1 cellular context compared by ENCODE assay signal in genomic region chr6:157381631-157382621, GRCh38.
TF ChIP-seq lines count a peak whose summit lies in the region.

No MANE protein-coding gene starts in this region.

TF ChIP-seq in HepG2, 621 proteins besides CTCF, POLR2A, EP300 and RAD21 (continued from another document and continues in another):
- TF ChIP-seq ZNF639 (CRISPR knock-in tag; conservative IDR thresholded peaks at IDR 0.05) (no peak), ZKSCAN5 (CRISPR knock-in tag; IDR thresholded peaks at IDR 0.05) (no peak), ZNF503 (CRISPR knock-in tag; IDR thresholded peaks at IDR 0.05) (no peak), ZNF34 (CRISPR knock-in tag; IDR thresholded peaks at IDR 0.05; ENCODE audit: borderline replicate concordance) (no peak), AKNA (CRISPR knock-in tag; IDR thresholded peaks at IDR 0.05; ENCODE audit: borderline replicate concordance) (no peak), RBM22 (optimal IDR thresholded peaks at IDR 0.05; ENCODE audit: low read length) (no peak), ATF4 (CRISPR knock-in tag; IDR thresholded peaks at IDR 0.05) (no peak), BRF2 (CRISPR knock-in tag; IDR thresholded peaks at IDR 0.05) (no peak), TRAFD1 (CRISPR knock-in tag; IDR thresholded peaks at IDR 0.05; ENCODE audit: borderline replicate concordance) (no peak), CC2D1A (CRISPR knock-in tag; IDR thresholded peaks at IDR 0.05) (no peak), TFAP4 (IDR thresholded peaks at IDR 0.05; ENCODE audit: borderline replicate concordance, low read depth) (no peak), ZNF446 (CRISPR knock-in tag; IDR thresholded peaks at IDR 0.05) (no peak), SRSF1 (optimal IDR thresholded peaks at IDR 0.05; ENCODE audit: low read depth, low read length) (peak; percentile 70), ZNF883 (CRISPR knock-in tag; IDR thresholded peaks at IDR 0.05; ENCODE audit: not compliant biosample characterization) (no peak), ZNF766 (CRISPR knock-in tag; IDR thresholded peaks at IDR 0.05; ENCODE audit: borderline replicate concordance) (no peak), ZFP36L2 (CRISPR knock-in tag; IDR thresholded peaks at IDR 0.05) (no peak), PHF20 (CRISPR knock-in tag; IDR thresholded peaks at IDR 0.05) (no peak), ZNF557 (CRISPR knock-in tag; IDR thresholded peaks at IDR 0.05) (no peak), SIN3A (IDR thresholded peaks at IDR 0.05; ENCODE audit: borderline replicate concordance, low read depth, low read length) (0 out of 2 replicates have a peak, but pooled peaks have one; percentile 29), ZNF543 (CRISPR knock-in tag; IDR thresholded peaks at IDR 0.05) (0 out of 2 replicates have a peak, but pooled peaks have one; percentile 12), TP53 (CRISPR knock-in tag; conservative IDR thresholded peaks at IDR 0.05) (no peak), ZNF276 (CRISPR knock-in tag; IDR thresholded peaks at IDR 0.05; ENCODE audit: low read depth) (no peak), YEATS4 (CRISPR knock-in tag; IDR thresholded peaks at IDR 0.05; ENCODE audit: borderline replicate concordance) (peak; percentile 51), ZBTB26 (CRISPR knock-in tag; IDR thresholded peaks at IDR 0.05; ENCODE audit: borderline replicate concordance) (no peak; the same call in 1 of the 2 replicates), ZSCAN5A (CRISPR knock-in tag; IDR thresholded peaks at IDR 0.05; ENCODE audit: borderline replicate concordance) (no peak), ZSCAN31 (CRISPR knock-in tag; IDR thresholded peaks at IDR 0.05; ENCODE audit: low read depth) (no peak), HNF1B (CRISPR knock-in tag; IDR thresholded peaks at IDR 0.05) (no peak), ZFYVE20 (CRISPR knock-in tag; IDR thresholded peaks at IDR 0.05; ENCODE audit: borderline replicate concordance, low read depth) (no peak), ZKSCAN8 (CRISPR knock-in tag; IDR thresholded peaks at IDR 0.05; ENCODE audit: borderline replicate concordance) (no peak), ZNF549 (CRISPR knock-in tag; IDR thresholded peaks at IDR 0.05) (no peak), ZNF224 (CRISPR knock-in tag; IDR thresholded peaks at IDR 0.05) (no peak), KDM5B (CRISPR knock-in tag; IDR thresholded peaks at IDR 0.05; ENCODE audit: borderline replicate concordance) (peak; percentile 18; the same call in 1 of the 2 replicates), JUNB (CRISPR knock-in tag; IDR thresholded peaks at IDR 0.05; ENCODE audit: borderline replicate concordance) (no peak), GZF1 (CRISPR knock-in tag; IDR thresholded peaks at IDR 0.05) (no peak), GFI1 (CRISPR knock-in tag; IDR thresholded peaks at IDR 0.05; ENCODE audit: borderline replicate concordance) (peak; percentile 56; the same call in 1 of the 2 replicates), E2F1 (CRISPR knock-in tag; IDR thresholded peaks at IDR 0.05) (no peak), ZFP37 (CRISPR knock-in tag; IDR thresholded peaks at IDR 0.05; ENCODE audit: borderline replicate concordance) (no peak), NFKB2 (CRISPR knock-in tag; IDR thresholded peaks at IDR 0.05; ENCODE audit: borderline replicate concordance) (peak; percentile 33; the same call in 1 of the 2 replicates), ZNF501 (CRISPR knock-in tag; IDR thresholded peaks at IDR 0.05) (no peak)
